In genomic region chr22:38284042-38284402, GRCh38 we compare ENCODE assay signal across 1 cellular context.
TF ChIP-seq lines count a peak whose summit lies in the region.

No MANE protein-coding gene starts in this region.

TF ChIP-seq in H1, 55 proteins besides CTCF, POLR2A, EP300 and RAD21 (continued from another document):
- TF ChIP-seq ATF2 (IDR thresholded peaks at IDR 0.05; ENCODE audit: low read length), result no peak
- TF ChIP-seq YY1 (IDR thresholded peaks at IDR 0.05; ENCODE audit: low read depth, low read length), result no peak
- no peak for TF ChIP-seq SP4 (IDR thresholded peaks at IDR 0.05; ENCODE audit: low read length)
